Comparison of ENCODE assay signal across 20 cellular contexts in the genomic region with DNA sequence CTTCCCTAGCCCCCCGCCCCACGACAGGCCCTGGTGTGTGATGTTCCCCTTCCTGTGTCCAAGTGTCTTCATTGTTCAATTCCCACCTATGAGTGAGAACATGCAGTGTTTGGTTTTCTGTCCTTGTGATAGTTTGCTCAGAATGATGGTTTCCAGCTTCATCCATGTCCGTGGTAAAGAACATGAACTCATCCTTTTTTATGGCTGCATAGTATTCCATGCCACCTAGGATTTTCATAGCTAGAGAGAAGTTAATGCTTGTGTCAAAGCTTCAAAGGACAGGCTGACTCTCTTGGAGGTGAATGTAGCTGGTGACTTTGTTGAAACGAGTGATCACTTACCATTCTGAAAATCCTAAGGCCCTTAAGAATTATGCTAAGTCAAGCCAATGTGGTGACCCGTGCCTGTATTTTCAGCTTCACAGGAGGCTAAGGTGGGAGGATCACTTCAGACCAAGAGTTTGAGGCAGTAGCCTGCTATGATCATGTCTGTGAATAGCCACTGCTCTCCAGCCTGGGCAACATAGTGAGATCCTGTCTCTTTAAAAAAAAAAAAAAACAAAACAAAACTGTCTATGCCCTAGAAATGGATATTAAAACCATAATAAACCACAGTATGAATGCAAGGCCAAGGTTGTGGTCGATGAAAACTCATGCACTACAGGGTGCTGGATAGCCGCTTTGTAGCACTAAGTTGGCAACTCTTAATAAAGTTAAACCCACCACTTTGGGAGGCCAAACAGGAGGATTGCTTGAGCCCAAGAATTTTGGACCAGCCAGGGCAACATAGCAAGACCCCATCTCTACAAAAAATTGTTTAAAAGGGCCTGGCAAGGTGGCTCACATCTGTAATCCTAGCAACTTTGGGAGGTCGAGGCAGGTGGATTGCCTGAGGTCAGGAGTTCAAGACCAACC. TPM values are rescaled to one million over a fixed set of nuclear protein-coding genes. Genes with fewer than 3 reads are reported as not detected.
DNase-seq lines count a peak whose midpoint lies in the region; ATAC-seq, FAIRE-seq and TF ChIP-seq lines count a peak whose summit lies in the region.
"Had no signal": no experiment of that assay in that cellular context is flagged by ENCODE, and none has a peak within 500 bp of the region (broad histone marks: within the 10 kb centered on the region; RNA-seq: fewer than 3 reads in every experiment).

No MANE protein-coding gene starts in this region.

- H4K20me1 ChIP-seq in PC-9 (ENCODE audit: insufficient read depth) (peaks cover 39% of the 10 kb centered on the region), K562 (replicated peaks; ENCODE audit: control insufficient read depth, insufficient read depth, low read length) (no peaks in the 10 kb centered on the region)

- BruUV-seq in PC-9 (replicated peaks; lab: Mats Ljungman, UMichigan) (TSS peak; percentile 4), K562 (replicated peaks; lab: Mats Ljungman, UMichigan) (no TSS peak)

- no peak for ATAC-seq in K562
- ATAC-seq in stimulated activated effector memory CD8-positive, alpha-beta T cell treated with anti-CD3 and anti-CD28 coated beads, Interleukin-12 subunit alpha, Interleukin-12 subunit beta, amount 100 ng/mL, for 72 hours = no peak
- no peak for ATAC-seq in stimulated activated naive B cell treated with anti-CD40 and anti-IgM and Interleukin-4, amounts not matched to agents 10 μg/mL and 1 μg/mL and 100 μg/mL, for 72 hours (replicated peaks)
- ATAC-seq: GM12878 had no signal

- peak; percentile 39 for FAIRE-seq in GM19239 (lab: Jason Lieb, UNC)
- FAIRE-seq in K562 (lab: Jason Lieb, UNC) = no peak
- FAIRE-seq: GM12878, H1 had no signal

- no peaks in the 10 kb centered on the region for H3K9me1 ChIP-seq in K562 (ENCODE audit: control insufficient read depth, insufficient read depth, low read length)

- no peaks in the 10 kb centered on the region for H3K27me3 ChIP-seq in PC-9 (ENCODE audit: insufficient read depth, low read depth)
- H3K27me3 ChIP-seq in K562 (ENCODE audit: control insufficient read depth in 2 of 2, insufficient read depth in 2 of 2, low read length in 2 of 2) = no peaks in the 10 kb centered on the region
- H3K27me3 ChIP-seq: BE2C had no signal

- H3K79me2 ChIP-seq in PC-9 (ENCODE audit: low read depth) = peaks cover 37% of the 10 kb centered on the region
- H3K79me2 ChIP-seq in K562 (ENCODE audit: control insufficient read depth, insufficient read depth, low read length) = peaks cover 16% of the 10 kb centered on the region

- H2AFZ ChIP-seq in PC-9 = no peak overlapping the region
- no peak overlapping the region for H2AFZ ChIP-seq in K562 (ENCODE audit: low read depth, low read length)

- no peaks in the 10 kb centered on the region for H3K4me1 ChIP-seq in PC-9 (replicated peaks; ENCODE audit: insufficient read depth)
- H3K4me1 ChIP-seq in K562 (replicated peaks in 1 of 2; ENCODE audit: control insufficient read depth in 2 of 2, insufficient read depth in 2 of 2, low read length in 2 of 2) = peaks cover 4 to 5% of the 10 kb centered on the region in 2 experiments; a peak in 2 of 5 replicates
- H3K4me1 ChIP-seq: BE2C, Caco-2 had no signal

- peaks cover 32% of the 10 kb centered on the region for H3K4me1 Mint-ChIP-seq in stimulated activated effector memory CD8-positive, alpha-beta T cell treated with anti-CD3 and anti-CD28 coated beads, Interleukin-12 subunit alpha, Interleukin-12 subunit beta, amount 100 ng/mL, for 72 hours
- peaks cover 0 to 6% of the 10 kb centered on the region in 2 donors for H3K4me1 Mint-ChIP-seq in stimulated activated naive B cell treated with anti-CD40 and anti-IgM and Interleukin-4, amounts not matched to agents 10 μg/mL and 1 μg/mL and 100 μg/mL, for 72 hours

- no peak for TF ChIP-seq RAD21 in K562 (CRISPR knock-in tag; conservative IDR thresholded peaks at IDR 0.05 in 1 of 2, IDR thresholded peaks at IDR 0.05 in 1 of 2)

- DNase-seq in GM19239 (ENCODE audit: insufficient read length, low spot score) = no peak
- DNase-seq in PC-9 = no peak
- no peak for DNase-seq in K562 (ENCODE audit: extremely low read depth in 1 of 4, low spot score in 3 of 4)
- no peak for DNase-seq in stimulated activated effector memory CD8-positive, alpha-beta T cell treated with anti-CD3 and anti-CD28 coated beads, Interleukin-12 subunit alpha, Interleukin-12 subunit beta, amount 100 ng/mL, for 72 hours (ENCODE audit: low spot score in 2 of 2)
- no peak for DNase-seq in stimulated activated naive B cell treated with anti-CD40 and anti-IgM and Interleukin-4, amounts not matched to agents 10 μg/mL and 1 μg/mL and 100 μg/mL, for 72 hours
- DNase-seq in stimulated activated CD4-positive, alpha-beta T cell treated with anti-CD3 and anti-CD28 coated beads, Interleukin-1b, Interleukin-23, amount 100 ng/mL, for 48 hours = no peak
- DNase-seq in DMS79 (lab: John Stamatoyannopoulos, UW) = no peak
- DNase-seq: ACHN; BE2C; C1 segment of cervical spinal cord; Caco-2; CD4-positive, CD25-positive, alpha-beta regulatory T cell; DND-41; EL; H9; IMR-90; KBM-7 had no signal

- WGBS in K562 (ENCODE audit: insufficient coverage, low coverage, missing lambda C conversion rate) = 94% methylated on average over 8 of the region's 8 CpGs

- no peak overlapping the region for H3K4me2 ChIP-seq in PC-9
- no peak overlapping the region for H3K4me2 ChIP-seq in K562 (ENCODE audit: insufficient read depth, low read length)

- H3F3A ChIP-seq in PC-9 (ENCODE audit: insufficient read depth, low read depth) = peaks cover 7% of the 10 kb centered on the region; the same call in 1 of the 2 replicates

- POLR2A ChIA-PET in PC-9 (lab: Charles Lee; ENCODE audit: unreplicated experiment) (no interaction called here), K562 (lab: Yijun Ruan, JAX) (no interaction called here)

- no peak overlapping the region for H3K9ac ChIP-seq in K562 (ENCODE audit: insufficient read depth in 1 of 2, low read depth in 2 of 2, low read length in 2 of 2)

- CTCF ChIA-PET in PC-9 (lab: Charles Lee) = interaction anchor here (0.7 kb wide), 1 partner anchor 225 kb away, joined by 5 read pairs; no protein-coding TSS in a partner anchor
- CTCF ChIA-PET in K562 (lab: Yijun Ruan, JAX; ENCODE audit: low intra/inter-chr PET ratio) = no interaction called here

- TF ChIP-seq CTCF in PC-9 (conservative IDR thresholded peaks at IDR 0.05) (no peak), K562 (IDR thresholded peaks at IDR 0.05 in 2 of 3, conservative IDR thresholded peaks at IDR 0.05 in 1 of 3; ENCODE audit: insufficient read depth in 2 of 3, low read depth in 1 of 3, low read length in 3 of 3) (no peak)

- no peaks in the 10 kb centered on the region for H3K27me3 Mint-ChIP-seq in stimulated activated naive B cell treated with anti-CD40 and anti-IgM and Interleukin-4, amounts not matched to agents 10 μg/mL and 1 μg/mL and 100 μg/mL, for 72 hours
- H3K27me3 Mint-ChIP-seq: CD4-positive, CD25-positive, alpha-beta regulatory T cell had no signal

- intact Hi-C loops in PC-9 (cut with micrococcal nuclease; ENCODE audit: unreplicated experiment) (no loop called here), K562 (cut with micrococcal nuclease) (loop anchor here (10.0 kb wide), 1 partner anchor 246 kb away; no protein-coding TSS in a partner anchor)

- H3K36me3 Mint-ChIP-seq in stimulated activated effector memory CD8-positive, alpha-beta T cell treated with anti-CD3 and anti-CD28 coated beads, Interleukin-12 subunit alpha, Interleukin-12 subunit beta, amount 100 ng/mL, for 72 hours = peaks cover 44% of the 10 kb centered on the region
- peaks cover 24 to 41% of the 10 kb centered on the region in 2 donors for H3K36me3 Mint-ChIP-seq in stimulated activated naive B cell treated with anti-CD40 and anti-IgM and Interleukin-4, amounts not matched to agents 10 μg/mL and 1 μg/mL and 100 μg/mL, for 72 hours

- TF ChIP-seq POLR2A in K562 (conservative IDR thresholded peaks at IDR 0.05) = no peak

- H3K36me3 ChIP-seq in PC-9 (ENCODE audit: low read depth) (no peaks in the 10 kb centered on the region; the same call in 1 of the 2 replicates), K562 (ENCODE audit: control insufficient read depth, insufficient read depth, low read length) (peaks cover 49% of the 10 kb centered on the region; the same call in 2 of the 3 replicates)

- TF ChIP-seq EP300 in K562 (IDR thresholded peaks at IDR 0.05; ENCODE audit: low read length) = no peak

- H3K27ac Mint-ChIP-seq in stimulated activated effector memory CD8-positive, alpha-beta T cell treated with anti-CD3 and anti-CD28 coated beads, Interleukin-12 subunit alpha, Interleukin-12 subunit beta, amount 100 ng/mL, for 72 hours = peak overlapping the region; percentile 17
- H3K27ac Mint-ChIP-seq in stimulated activated naive B cell treated with anti-CD40 and anti-IgM and Interleukin-4, amounts not matched to agents 10 μg/mL and 1 μg/mL and 100 μg/mL, for 72 hours = no peak overlapping the region
- H3K27ac Mint-ChIP-seq: H9 had no signal

- no peak overlapping the region for H3K4me3 ChIP-seq in PC-9
- no peak overlapping the region for H3K4me3 ChIP-seq in K562
- H3K4me3 ChIP-seq: GM12878 had no signal

- in situ Hi-C loops in K562 (cut with MboI) = no loop called here

- H3K9me2 ChIP-seq in PC-9 (ENCODE audit: insufficient read depth) = no peaks in the 10 kb centered on the region

- H3K9me3 Mint-ChIP-seq in stimulated activated effector memory CD8-positive, alpha-beta T cell treated with anti-CD3 and anti-CD28 coated beads, Interleukin-12 subunit alpha, Interleukin-12 subunit beta, amount 100 ng/mL, for 72 hours = no peaks in the 10 kb centered on the region
- peaks cover 0 to 2% of the 10 kb centered on the region in 2 donors for H3K9me3 Mint-ChIP-seq in stimulated activated naive B cell treated with anti-CD40 and anti-IgM and Interleukin-4, amounts not matched to agents 10 μg/mL and 1 μg/mL and 100 μg/mL, for 72 hours
- H3K9me3 Mint-ChIP-seq: H9 had no signal

- H3K4me3 Mint-ChIP-seq in stimulated activated effector memory CD8-positive, alpha-beta T cell treated with anti-CD3 and anti-CD28 coated beads, Interleukin-12 subunit alpha, Interleukin-12 subunit beta, amount 100 ng/mL, for 72 hours = no peak overlapping the region
- H3K4me3 Mint-ChIP-seq in stimulated activated naive B cell treated with anti-CD40 and anti-IgM and Interleukin-4, amounts not matched to agents 10 μg/mL and 1 μg/mL and 100 μg/mL, for 72 hours = no peak overlapping the region
- H3K4me3 Mint-ChIP-seq: CD4-positive, CD25-positive, alpha-beta regulatory T cell; H9 had no signal

- H3K9me3 ChIP-seq in PC-9 (ENCODE audit: insufficient read depth, low read depth) (no peaks in the 10 kb centered on the region), K562 (replicated peaks; ENCODE audit: control insufficient read depth, insufficient read depth, low read depth, low read length) (no peaks in the 10 kb centered on the region)
- H3K9me3 ChIP-seq: BE2C, Caco-2 had no signal

- H3K27ac ChIP-seq in PC-9 (no peak overlapping the region), K562 (ENCODE audit: extremely low read depth, low read depth, low read length) (no peak overlapping the region)
- H3K27ac ChIP-seq: HL-60 had no signal

RNA-seq across cellular contexts. Expression of a gene that starts 52.0 kb away (rescaled TPM):
- total RNA-seq in PC-9 (2021) = 54.7 and 78.3 TPM in 2 replicates
- total RNA-seq in K562 (2011; cell fraction: chromatin; rRNA removed; ENCODE audit: low replicate concordance) = 34.6 and 70.5 TPM in 2 replicates
- total RNA-seq in K562 (2011; cell fraction: nucleolus; rRNA removed) = 20.7 and 25.1 TPM in 2 replicates
- 27.6 and 29.7 TPM in 2 replicates for total RNA-seq in K562 (2011; cell fraction: nucleoplasm; rRNA removed)
- 63.3 and 64.6 TPM in 2 replicates for total RNA-seq in K562 (2014; rRNA removed)
- total RNA-seq in K562 (2014; rRNA removed; fragmentation: Illumina TruSeq; extraction: Trizol) = 96.5 and 101 TPM in 2 replicates
- total RNA-seq in K562 (2015; rRNA removed; fragmentation: Illumina TruSeq; extraction: Trizol) = 91.6 and 98.5 TPM in 2 replicates
- total RNA-seq in K562 (2021) = 86.0 and 86.4 TPM in 2 replicates
- 80.3 and 105 TPM in 2 replicates for polyA plus RNA-seq in K562 (2011; rRNA removed)
- polyA plus RNA-seq in K562 (2011; cell fraction: cytosol; rRNA removed) = 45.7 and 59.7 TPM in 2 replicates
- 37.0 and 48.3 TPM in 2 replicates for polyA plus RNA-seq in K562 (2011; cell fraction: nucleus; rRNA removed)
- 57.3 and 84.1 TPM in 2 replicates for polyA plus RNA-seq in K562 (2012)
- polyA plus RNA-seq in K562 (2014; fragmentation: Illumina TruSeq; extraction: Trizol) = 95.6 and 107 TPM in 2 replicates
- 10 to 100 TPM; 31.5 to 43.8 TPM for polyA plus RNA-seq in K562 (2014; fragmentation: Nextera tagmentation; extraction: Ambion mirVana)
- 94.5 and 104 TPM in 2 replicates for polyA plus RNA-seq in K562 (2014; rRNA removed)
- polyA minus RNA-seq in K562 (2011; rRNA and poly(A)+ RNA removed) = 118 and 120 TPM in 2 replicates
- polyA minus RNA-seq in K562 (2011; cell fraction: cytosol; rRNA and poly(A)+ RNA removed) = 44.5 and 53.4 TPM in 2 replicates
- 29.8 and 54.5 TPM in 2 replicates for polyA minus RNA-seq in K562 (2011; cell fraction: nucleus; rRNA and poly(A)+ RNA removed)
